Comparison of ENCODE assay signal across 11 cellular contexts in the genomic region with DNA sequence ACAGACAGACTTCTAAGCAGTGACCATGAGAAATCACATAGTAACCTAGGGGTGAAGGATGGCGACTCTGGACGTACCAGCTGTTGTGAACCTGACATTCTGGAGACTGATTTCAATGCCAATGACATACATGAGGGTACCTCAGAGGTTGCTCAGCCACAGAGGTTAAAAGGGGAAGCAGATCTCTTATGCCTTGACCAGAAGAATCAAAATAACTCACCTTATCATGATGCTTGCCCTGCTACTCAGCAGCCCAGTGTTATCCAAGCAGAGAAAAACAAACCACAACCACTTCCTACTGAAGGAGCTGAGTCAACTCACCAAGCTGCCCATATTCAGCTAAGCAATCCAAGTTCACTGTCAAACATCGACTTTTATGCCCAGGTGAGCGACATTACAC. TPM values are rescaled to one million over a fixed set of nuclear protein-coding genes. Genes with fewer than 3 reads are reported as not detected.
DNase-seq lines count a peak whose midpoint lies in the region; ATAC-seq and TF ChIP-seq lines count a peak whose summit lies in the region.
"Had no signal": no experiment of that assay in that cellular context is flagged by ENCODE, and none has a peak within 500 bp of the region (broad histone marks: within the 10 kb centered on the region; RNA-seq: fewer than 3 reads in every experiment).

No MANE protein-coding gene starts in this region.

- DNase-seq in NK-92 treated with Interleukin-12 subunit alpha and Interleukin-12 subunit beta, amount 100 ng/mL, for 24 hours (lab: John Stamatoyannopoulos, UW) = peak; percentile 51
- DNase-seq in NK-92 (lab: John Stamatoyannopoulos, UW; ENCODE audit: unreplicated experiment) (no peak), RPMI8226 (peak; percentile 53), DMS153 treated with DMSO at 0.1 percent for 48 hours (lab: John Stamatoyannopoulos, UW; ENCODE audit: unreplicated experiment) (no peak), BE2C (no peak), hypothalamus (lab: John Stamatoyannopoulos, UW) (no peak)
- no peak for DNase-seq in naive thymus-derived CD4-positive, alpha-beta T cell
- DNase-seq: NCI-H2081 had no signal

- POLR2A ChIA-PET in naive thymus-derived CD4-positive, alpha-beta T cell (lab: Charles Lee) = no interaction called here

- H3K4me1 Mint-ChIP-seq in naive thymus-derived CD4-positive, alpha-beta T cell = peaks cover 0 to 26% (median 12%) of the 10 kb centered on the region in 7 donors

- TF ChIP-seq CTCF in BE2C (IDR thresholded peaks at IDR 0.05; ENCODE audit: low read depth, low read length) = no peak

- H3K27me3 ChIP-seq in naive thymus-derived CD4-positive, alpha-beta T cell (ENCODE audit: control insufficient read depth in 2 of 2, insufficient read depth in 2 of 2, low read length in 2 of 2) = no peaks in the 10 kb centered on the region
- no peaks in the 10 kb centered on the region for H3K27me3 ChIP-seq in BE2C

- peaks cover 19 to 56% (median 33%) of the 10 kb centered on the region in 5 donors for H3K27me3 Mint-ChIP-seq in naive thymus-derived CD4-positive, alpha-beta T cell

- intact Hi-C loops in naive thymus-derived CD4-positive, alpha-beta T cell (cut with micrococcal nuclease) = no loop called here

- CTCF ChIA-PET in naive thymus-derived CD4-positive, alpha-beta T cell (lab: Charles Lee) = no interaction called here

- peaks cover 0 to 13% of the 10 kb centered on the region in 2 donors for H3K4me1 ChIP-seq in naive thymus-derived CD4-positive, alpha-beta T cell (ENCODE audit: control insufficient read depth in 2 of 2, insufficient read depth in 2 of 2, low read length in 2 of 2)
- H3K4me1 ChIP-seq in BE2C = no peaks in the 10 kb centered on the region

- no peaks in the 10 kb centered on the region for H3K36me3 ChIP-seq in naive thymus-derived CD4-positive, alpha-beta T cell (ENCODE audit: control insufficient read depth in 2 of 3, insufficient read depth in 3 of 3, low read length in 3 of 3)
- no peaks in the 10 kb centered on the region for H3K36me3 ChIP-seq in BE2C

- no peaks in the 10 kb centered on the region for H3K9me3 Mint-ChIP-seq in naive thymus-derived CD4-positive, alpha-beta T cell

- no peak overlapping the region for H3K27ac ChIP-seq in naive thymus-derived CD4-positive, alpha-beta T cell (ENCODE audit: low read depth, low read length)
- H3K27ac ChIP-seq: 22Rv1, skin epidermis had no signal

- peaks cover 0 to 1% (median 0%) of the 10 kb centered on the region in 5 donors for H3K36me3 Mint-ChIP-seq in naive thymus-derived CD4-positive, alpha-beta T cell

- H3K4me3 Mint-ChIP-seq in naive thymus-derived CD4-positive, alpha-beta T cell = peak overlapping the region in 1 of 10 donors; percentile 48

- peak; percentile 81 for ATAC-seq in HG02943 (IDR thresholded peaks at IDR 0.05; ENCODE audit: low read depth, unreplicated experiment)
- ATAC-seq in naive thymus-derived CD4-positive, alpha-beta T cell = peak; percentile 75

- no peaks in the 10 kb centered on the region for H3K9me3 ChIP-seq in naive thymus-derived CD4-positive, alpha-beta T cell (ENCODE audit: control insufficient read depth in 2 of 3, low read length in 3 of 3)
- no peaks in the 10 kb centered on the region for H3K9me3 ChIP-seq in BE2C

- no peak overlapping the region for H3K4me3 ChIP-seq in naive thymus-derived CD4-positive, alpha-beta T cell (ENCODE audit: low read length)
- no peak overlapping the region for H3K4me3 ChIP-seq in BE2C (ENCODE audit: low read depth, low read length)
- H3K4me3 ChIP-seq: skin epidermis had no signal

- H3K27ac Mint-ChIP-seq in naive thymus-derived CD4-positive, alpha-beta T cell = peak overlapping the region in 1 of 9 donors; percentile 0

RNA-seq across cellular contexts. Expression of gene CCDC152, which starts 38.0 kb away (rescaled TPM):
- total RNA-seq in naive thymus-derived CD4-positive, alpha-beta T cell = 1 to 10 TPM; 1.7 to 6.1 (median 3.4) TPM
- 1 to 10 TPM in 1 of 2 donors, under 1 TPM in 1; 0.70 to 3.0 TPM for polyA plus RNA-seq in naive thymus-derived CD4-positive, alpha-beta T cell
- polyA plus RNA-seq in BE2C (2012; ENCODE audit: insufficient read depth, insufficient read length, low read depth) = 0.46 TPM

Comparison
In these comparisons a context has a peak if more than half of its experiments do, and no peak if none do; other contexts are left out.
1. DNase-seq: peak in NK-92 treated with Interleukin-12 subunit alpha and Interleukin-12 subunit beta, amount 100 ng/mL, for 24 hours (single experiment) and RPMI8226 (single experiment); none in NK-92 (single experiment), naive thymus-derived CD4-positive, alpha-beta T cell (0 of 9), DMS153 treated with DMSO at 0.1 percent for 48 hours (single experiment), BE2C (single experiment) and hypothalamus (0 of 51).